ENCODE assay signal across 15 cellular contexts in the genomic region with DNA sequence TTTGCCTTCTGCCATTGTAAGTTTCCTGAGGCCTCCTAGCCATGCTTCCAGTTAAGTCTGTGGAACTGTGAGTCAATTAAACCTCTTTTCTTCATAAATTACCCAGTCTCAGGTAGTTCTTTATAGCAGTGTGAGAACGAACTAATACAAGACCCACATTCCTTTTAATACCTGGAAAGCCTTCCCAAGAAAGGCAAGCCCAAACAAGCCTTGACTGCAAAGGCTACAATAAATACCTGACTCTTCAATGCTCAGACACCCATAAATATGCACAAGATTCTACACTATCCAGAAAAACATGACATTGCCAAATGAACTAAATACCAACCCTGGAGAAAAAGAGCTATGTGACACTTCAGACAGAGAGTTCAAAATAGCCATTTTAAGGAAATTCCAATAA.
DNase-seq lines count a peak whose midpoint lies in the region; ATAC-seq and TF ChIP-seq lines count a peak whose summit lies in the region.
"Had no signal": no experiment of that assay in that cellular context is flagged by ENCODE, and none has a peak within 500 bp of the region (broad histone marks: within the 10 kb centered on the region; RNA-seq: fewer than 3 reads in every experiment).

No MANE protein-coding gene starts in this region.

- no peak overlapping the region for H4K91ac ChIP-seq in neuronal stem cell (ENCODE audit: low read depth, low read length, poor library complexity)

- H3K4me2 ChIP-seq in neuronal stem cell (ENCODE audit: insufficient read depth, low read length, poor library complexity, severe bottlenecking) = no peak overlapping the region
- H3K4me2 ChIP-seq: BLaER1 had no signal

- no peak for TF ChIP-seq CTCF in RWPE2 (IDR thresholded peaks at IDR 0.05; ENCODE audit: poor library complexity, severe bottlenecking)

- H2BK12ac ChIP-seq in neuronal stem cell (ENCODE audit: low read length) = no peak overlapping the region

- H4K8ac ChIP-seq in neuronal stem cell (ENCODE audit: low read depth, low read length) = no peak overlapping the region

- no peak overlapping the region for H2AK5ac ChIP-seq in neuronal stem cell (ENCODE audit: low read depth, low read length)

- no peak overlapping the region for H3K23ac ChIP-seq in neuronal stem cell (ENCODE audit: low read depth, low read length, poor library complexity)

- H2BK15ac ChIP-seq in neuronal stem cell (ENCODE audit: low read length) = no peak overlapping the region

- H2AFZ ChIP-seq in neuronal stem cell (ENCODE audit: low read length) = no peak overlapping the region
- H2AFZ ChIP-seq: GM23248 had no signal

- H3K36me3 ChIP-seq in RWPE2 (ENCODE audit: low read depth) (no peaks in the 10 kb centered on the region), neuronal stem cell (replicated peaks in 1 of 2; ENCODE audit: control insufficient read depth in 2 of 2, insufficient read depth in 2 of 2, low read length in 2 of 2) (no peaks in the 10 kb centered on the region)
- H3K36me3 ChIP-seq: BLaER1 had no signal

- H3K4ac ChIP-seq in neuronal stem cell (ENCODE audit: low read length) = no peak overlapping the region

- H3K9me3 ChIP-seq in RWPE2 (ENCODE audit: severe bottlenecking) (no peaks in the 10 kb centered on the region), neuronal stem cell (replicated peaks in 1 of 2; ENCODE audit: control insufficient read depth in 2 of 2, insufficient read depth in 1 of 2, low read depth in 1 of 2, low read length in 2 of 2) (no peaks in the 10 kb centered on the region)
- H3K9me3 ChIP-seq: BLaER1 had no signal

- no CpG with 5 or more reads among the region's 1 CpG for WGBS in neuronal stem cell (ENCODE audit: extremely low coverage in 2 of 2, insufficient read length in 2 of 2, insufficient replicate concordance in 1 of 2), 2 donors

- H3K9ac ChIP-seq in neuronal stem cell (ENCODE audit: low read depth, low read length, poor library complexity) = no peak overlapping the region
- H3K9ac ChIP-seq: BLaER1, GM23248 had no signal

- H2BK120ac ChIP-seq in neuronal stem cell (ENCODE audit: low read depth, low read length) = no peak overlapping the region

- H3K4me1 ChIP-seq in RWPE2 (ENCODE audit: insufficient read depth, poor library complexity, severe bottlenecking) (peaks cover 10% of the 10 kb centered on the region), neuronal stem cell (ENCODE audit: control insufficient read depth in 2 of 2, insufficient read depth in 1 of 2, low read depth in 1 of 2, low read length in 2 of 2) (no peaks in the 10 kb centered on the region)

- peak overlapping the region; percentile 36 for H3K27ac ChIP-seq in RWPE2 (ENCODE audit: poor library complexity, severe bottlenecking)
- H3K27ac ChIP-seq in epithelial cell of prostate = peak overlapping the region; percentile 63
- peak overlapping the region; percentile 22 for H3K27ac ChIP-seq in neuronal stem cell (replicated peaks; ENCODE audit: low read length)
- H3K27ac ChIP-seq: BLaER1, GM23248 had no signal

- no peak overlapping the region for H3K4me3 ChIP-seq in RWPE2 (ENCODE audit: severe bottlenecking)
- no peak overlapping the region for H3K4me3 ChIP-seq in neuronal stem cell (ENCODE audit: low read length in 2 of 2)
- H3K4me3 ChIP-seq: BLaER1, GM12878, GM23248 had no signal

- no peak overlapping the region for H2BK5ac ChIP-seq in neuronal stem cell (ENCODE audit: low read length)

- H3K27me3 ChIP-seq in RWPE2 (ENCODE audit: insufficient read depth, poor library complexity, severe bottlenecking) = no peaks in the 10 kb centered on the region
- H3K27me3 ChIP-seq in neuronal stem cell (ENCODE audit: control insufficient read depth in 3 of 3, insufficient read depth in 3 of 3, low read depth in 1 of 3, low read length in 3 of 3) = no peaks in the 10 kb centered on the region
- H3K27me3 ChIP-seq: BLaER1 had no signal

- H3K18ac ChIP-seq in neuronal stem cell (ENCODE audit: low read length) = no peak overlapping the region

- H3K14ac ChIP-seq in neuronal stem cell (ENCODE audit: low read length) = no peak overlapping the region

- ATAC-seq in RWPE2 (ENCODE audit: low read depth) = peak; percentile 93
- ATAC-seq: GM12878 had no signal

- H3K79me1 ChIP-seq in neuronal stem cell (ENCODE audit: low read depth, low read length) = no peaks in the 10 kb centered on the region

- DNase-seq in NCI-H1105 treated with DMSO at 0.1 percent for 48 hours (lab: John Stamatoyannopoulos, UW) (peak; percentile 10), NCI-H1105 (lab: John Stamatoyannopoulos, UW) (no peak), RWPE2 (ENCODE audit: low spot score) (no peak), epithelial cell of prostate (ENCODE audit: low read depth, low spot score) (peak; percentile 45), neuronal stem cell (ENCODE audit: low spot score) (no peak), COLO829 (ENCODE audit: low spot score) (no peak), cortex of kidney (lab: John Stamatoyannopoulos, UW) (no peak)
- DNase-seq: 8988T; AML-193; CD8-positive, alpha-beta memory T cell; DMS53; GM23248; H7 had no signal

Comparison
In these comparisons a context has a peak if more than half of its experiments do, and no peak if none do; other contexts are left out.
1. DNase-seq: peak in NCI-H1105 treated with DMSO at 0.1 percent for 48 hours (single experiment) and epithelial cell of prostate (single experiment); none in NCI-H1105 (single experiment), RWPE2 (single experiment), neuronal stem cell (single experiment), COLO829 (single experiment) and cortex of kidney (single experiment).
2. Peak in every context shown above with its lines, with median percentiles within 50 percentile points of each other: H3K27ac ChIP-seq.